ENCODE assay signal across 1 cellular context in genomic region chr2:19901458-19902271, GRCh38.
A peak's percentile ranks its signal among the peaks of the same experiment; 100 is the strongest.
TF ChIP-seq lines count a peak whose summit lies in the region.

TSS of gene TTC32 (minus strand) at chr2:19901983. CDS start at chr2:19901854, 129 bp downstream.

TF ChIP-seq in K562, 482 proteins besides CTCF, POLR2A, EP300 and RAD21 (continued from another document and continues in another):
- TF ChIP-seq HBP1 (CRISPR knock-in tag; IDR thresholded peaks at IDR 0.05) (0 out of 2 replicates have a peak, but pooled peaks have one; percentile 29), NR2C1 (IDR thresholded peaks at IDR 0.05) (no peak; the same call in none of the 2 replicates), NR2C1 (tag; IDR thresholded peaks at IDR 0.05) (no peak; the same call in 1 of the 2 replicates), IRF2 (CRISPR knock-in tag; IDR thresholded peaks at IDR 0.05) (no peak), ZNF197 (CRISPR knock-in tag; IDR thresholded peaks at IDR 0.05; ENCODE audit: low read depth) (0 out of 2 replicates have a peak, but pooled peaks have one; percentile 41), ZBTB33 (CRISPR knock-in tag; IDR thresholded peaks at IDR 0.05) (no peak), TAF1 (IDR thresholded peaks at IDR 0.05; ENCODE audit: control insufficient read depth, extremely low read depth, insufficient read depth, low read length, severe bottlenecking) (peak; percentile 87), ARID1B (IDR thresholded peaks at IDR 0.05) (peak; percentile 77), HMG20A (CRISPR knock-in tag; conservative IDR thresholded peaks at IDR 0.05) (no peak), NFIC (IDR thresholded peaks at IDR 0.05) (peak; percentile 42), PCBP2 (IDR thresholded peaks at IDR 0.05; ENCODE audit: low read depth, low read length, poor library complexity, severe bottlenecking) (no peak), SLC30A9 (CRISPR knock-in tag; IDR thresholded peaks at IDR 0.05) (no peak), ZNF592 (IDR thresholded peaks at IDR 0.05) (0 out of 2 replicates have a peak, but pooled peaks have one; percentile 34), THAP12 (CRISPR knock-in tag; IDR thresholded peaks at IDR 0.05) (peak; percentile 70), SIX5 (IDR thresholded peaks at IDR 0.05; ENCODE audit: borderline replicate concordance in 1 of 2, insufficient read depth in 1 of 2, low read depth in 1 of 2, low read length in 2 of 2) (no peak), HOMEZ (CRISPR knock-in tag; IDR thresholded peaks at IDR 0.05) (no peak), RBBP5 (IDR thresholded peaks at IDR 0.05; ENCODE audit: borderline replicate concordance, insufficient read depth, low read length, poor library complexity, severe bottlenecking) (peak; percentile 95), ZNF121 (CRISPR knock-in tag; conservative IDR thresholded peaks at IDR 0.05) (no peak), PTRF (tag; IDR thresholded peaks at IDR 0.05) (no peak), EWSR1 (IDR thresholded peaks at IDR 0.05; ENCODE audit: borderline replicate concordance, low read depth, partially characterized antibody) (no peak), JUND (IDR thresholded peaks at IDR 0.05; ENCODE audit: borderline replicate concordance, low read depth, low read length) (peak; percentile 39; the same call in 1 of the 2 replicates), JUND (tag; IDR thresholded peaks at IDR 0.05; ENCODE audit: borderline replicate concordance, low read depth, low read length) (peak; percentile 42; the same call in 2 of the 3 replicates), ZNF395 (CRISPR knock-in tag; IDR thresholded peaks at IDR 0.05) (peak; percentile 77; the same call in 1 of the 2 replicates), HCFC1 (IDR thresholded peaks at IDR 0.05; ENCODE audit: low read depth, low read length) (no peak; the same call in 1 of the 2 replicates), ZNF124 (CRISPR knock-in tag; IDR thresholded peaks at IDR 0.05) (no peak), EP400 (IDR thresholded peaks at IDR 0.05) (peak; percentile 94), CGGBP1 (CRISPR knock-in tag; IDR thresholded peaks at IDR 0.05) (peak; percentile 4; the same call in 1 of the 2 replicates), RBM14 (IDR thresholded peaks at IDR 0.05; ENCODE audit: borderline replicate concordance, insufficient read depth, low read depth, low read length) (no peak), LCOR (CRISPR knock-in tag; IDR thresholded peaks at IDR 0.05) (peak; percentile 51; the same call in 1 of the 2 replicates), ZNF512 (tag; IDR thresholded peaks at IDR 0.05) (no peak), USF1 (CRISPR knock-in tag; IDR thresholded peaks at IDR 0.05) (no peak), RHOXF2B (CRISPR knock-in tag; conservative IDR thresholded peaks at IDR 0.05) (0 out of 2 replicates have a peak, but pooled peaks have one; percentile 16), GATAD2A (IDR thresholded peaks at IDR 0.05) (no peak), NONO (IDR thresholded peaks at IDR 0.05; ENCODE audit: low read depth in 2 of 2, low read length in 1 of 2) (no peak), ZBTB5 (IDR thresholded peaks at IDR 0.05) (no peak), TRIM24 (IDR thresholded peaks at IDR 0.05) (peak in 1 of 2 experiments; percentile 76; a peak in 2 of 4 replicates), TAF15 (IDR thresholded peaks at IDR 0.05; ENCODE audit: low read depth, low read length) (no peak), ZNF778 (CRISPR knock-in tag; IDR thresholded peaks at IDR 0.05) (no peak)
